In the genomic region with DNA sequence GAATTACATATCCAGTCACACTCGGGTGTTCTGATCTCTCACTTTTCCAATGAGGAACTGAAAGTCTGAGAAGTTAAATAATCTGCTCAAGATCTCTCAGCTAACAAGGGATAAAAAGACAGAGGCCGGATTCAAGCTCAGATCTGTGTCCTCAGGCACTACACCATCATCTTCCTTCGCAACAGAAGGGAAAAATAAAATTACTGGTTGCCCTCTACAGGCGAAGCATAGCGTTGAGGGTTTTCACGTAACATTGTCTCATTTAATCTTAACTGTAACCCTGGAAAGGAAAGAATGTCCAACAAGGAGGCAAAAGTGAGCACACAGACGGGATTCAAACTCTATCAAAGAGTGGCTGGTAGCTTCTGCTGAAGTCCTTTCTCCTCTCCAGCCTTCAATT, we compare ENCODE assay signal across 9 cellular contexts.
A peak's percentile ranks its signal among the peaks of the same experiment; 100 is the strongest.
DNase-seq lines count a peak whose midpoint lies in the region; ATAC-seq and TF ChIP-seq lines count a peak whose summit lies in the region.
"Had no signal": no experiment of that assay in that cellular context is flagged by ENCODE, and none has a peak within 500 bp of the region (broad histone marks: within the 10 kb centered on the region; RNA-seq: fewer than 3 reads in every experiment).

No MANE protein-coding gene starts in this region.

- H2AFZ ChIP-seq in mesenchymal stem cell (ENCODE audit: low read depth, low read length) = no peak overlapping the region

- H3K27me3 ChIP-seq in mesenchymal stem cell (ENCODE audit: control insufficient read depth in 1 of 2, insufficient read depth in 1 of 2, low read length in 2 of 2) = peaks cover 11 to 42% of the 10 kb centered on the region in 2 experiments

- H3K9ac ChIP-seq in mesenchymal stem cell (ENCODE audit: low read length) = no peak overlapping the region

- H2BK5ac ChIP-seq in mesenchymal stem cell (ENCODE audit: low read depth, low read length, poor library complexity, severe bottlenecking) = no peak overlapping the region

- CTCF ChIA-PET in activated CD8-positive, alpha-beta memory T cell treated with anti-CD3 and anti-CD28 coated beads, Interleukin-2, amount 10 ng/mL, durations not matched to agents 7 days and 5 days (lab: Charles Lee) = interaction anchor here (0.7 kb wide), 1 partner anchor 460 kb away, joined by 3 read pairs; no protein-coding TSS in a partner anchor

- no peaks in the 10 kb centered on the region for H3K4me1 Mint-ChIP-seq in activated CD8-positive, alpha-beta memory T cell treated with anti-CD3 and anti-CD28 coated beads, Interleukin-2, amount 10 ng/mL, durations not matched to agents 7 days and 5 days

- H4K8ac ChIP-seq in mesenchymal stem cell (ENCODE audit: low read length) = no peak overlapping the region

- H3K27ac ChIP-seq in mesenchymal stem cell (ENCODE audit: low read length, poor library complexity, severe bottlenecking) = no peak overlapping the region

- H2BK15ac ChIP-seq in mesenchymal stem cell (ENCODE audit: low read depth, poor library complexity, severe bottlenecking) = no peak overlapping the region

- no peak overlapping the region for H2AK5ac ChIP-seq in mesenchymal stem cell (ENCODE audit: low read length, severe bottlenecking)

- H3K14ac ChIP-seq in mesenchymal stem cell (ENCODE audit: low read length in 2 of 2) = no peak overlapping the region

- no peak overlapping the region for H2BK120ac ChIP-seq in mesenchymal stem cell (ENCODE audit: low read depth, low read length)

- ATAC-seq in activated CD8-positive, alpha-beta memory T cell treated with anti-CD3 and anti-CD28 coated beads, Interleukin-2, amount 10 ng/mL, durations not matched to agents 7 days and 5 days = no peak
- ATAC-seq in GM18520 (IDR thresholded peaks at IDR 0.05; ENCODE audit: unreplicated experiment) (no peak), GM18870 (IDR thresholded peaks at IDR 0.05; ENCODE audit: unreplicated experiment) (no peak)
- ATAC-seq: sciatic nerve had no signal

- H3K4me2 ChIP-seq in mesenchymal stem cell (ENCODE audit: low read length, poor library complexity, severe bottlenecking) = no peak overlapping the region

- no peaks in the 10 kb centered on the region for H3K4me1 ChIP-seq in mesenchymal stem cell (ENCODE audit: control insufficient read depth, insufficient read depth, low read depth, low read length)

- H3K4me3 Mint-ChIP-seq in activated CD8-positive, alpha-beta memory T cell treated with anti-CD3 and anti-CD28 coated beads, Interleukin-2, amount 10 ng/mL, durations not matched to agents 7 days and 5 days = no peak overlapping the region

- no peak overlapping the region for H3K4ac ChIP-seq in mesenchymal stem cell (ENCODE audit: low read depth in 1 of 2, low read length in 2 of 2)

- no peaks in the 10 kb centered on the region for H3K79me1 ChIP-seq in mesenchymal stem cell (replicated peaks; ENCODE audit: low read length, poor library complexity, severe bottlenecking)

- H3K23ac ChIP-seq in mesenchymal stem cell (ENCODE audit: low read length in 2 of 2) = no peak overlapping the region

- H3K9me3 ChIP-seq in mesenchymal stem cell (ENCODE audit: control insufficient read depth, low read length) = no peaks in the 10 kb centered on the region

- peak; percentile 41 for TF ChIP-seq CTCF in astrocyte of the spinal cord (IDR thresholded peaks at IDR 0.05; ENCODE audit: low read depth, low read length)

- H3K27ac Mint-ChIP-seq in activated CD8-positive, alpha-beta memory T cell treated with anti-CD3 and anti-CD28 coated beads, Interleukin-2, amount 10 ng/mL, durations not matched to agents 7 days and 5 days = no peak overlapping the region

- no peaks in the 10 kb centered on the region for H3K36me3 Mint-ChIP-seq in activated CD8-positive, alpha-beta memory T cell treated with anti-CD3 and anti-CD28 coated beads, Interleukin-2, amount 10 ng/mL, durations not matched to agents 7 days and 5 days

- in situ Hi-C loops in astrocyte of the spinal cord (cut with HindIII; ENCODE audit: low sequenced_read_pairs) = no loop called here

- no peak overlapping the region for H2BK12ac ChIP-seq in mesenchymal stem cell (ENCODE audit: low read length in 2 of 2)

- H3K27me3 Mint-ChIP-seq in activated CD8-positive, alpha-beta memory T cell treated with anti-CD3 and anti-CD28 coated beads, Interleukin-2, amount 10 ng/mL, durations not matched to agents 7 days and 5 days = peaks cover 12% of the 10 kb centered on the region

- H3K4me3 ChIP-seq in astrocyte of the spinal cord (ENCODE audit: low read depth, low read length) (no peak overlapping the region), mesenchymal stem cell (ENCODE audit: insufficient read depth in 1 of 2, low read depth in 1 of 2, low read length in 2 of 2) (no peak overlapping the region)

- DNase-seq in DMS114 treated with DMSO at 0.1 percent for 48 hours (lab: John Stamatoyannopoulos, UW; ENCODE audit: unreplicated experiment) (peak; percentile 8), M059J (ENCODE audit: low read depth) (peak; percentile 48), astrocyte of the spinal cord (ENCODE audit: low read depth, low spot score) (no peak), mesenchymal stem cell (peak; percentile 5)
- no peak for DNase-seq in activated CD8-positive, alpha-beta memory T cell treated with anti-CD3 and anti-CD28 coated beads, Interleukin-2, amount 10 ng/mL, durations not matched to agents 7 days and 5 days
- DNase-seq in activated effector memory CD4-positive, alpha-beta T cell treated with Interleukin-2 at 50 U/mL for 16 hours = no peak

- H3K9me3 Mint-ChIP-seq in activated CD8-positive, alpha-beta memory T cell treated with anti-CD3 and anti-CD28 coated beads, Interleukin-2, amount 10 ng/mL, durations not matched to agents 7 days and 5 days (ENCODE audit: low read depth) = no peaks in the 10 kb centered on the region

- no peak overlapping the region for H3K18ac ChIP-seq in mesenchymal stem cell (ENCODE audit: low read depth in 1 of 2, low read length in 2 of 2)

- 33% methylated on average over 6 of the region's 7 CpGs for WGBS in mesenchymal stem cell

- no peak overlapping the region for H4K91ac ChIP-seq in mesenchymal stem cell (ENCODE audit: low read length)

- H3K36me3 ChIP-seq in mesenchymal stem cell (ENCODE audit: control insufficient read depth in 1 of 2, insufficient read depth in 2 of 2, low read depth in 1 of 2, low read length in 2 of 2) = no peaks in the 10 kb centered on the region

Comparison
In these comparisons a context has a peak if more than half of its experiments do, and no peak if none do; other contexts are left out.
1. DNase-seq: peak in DMS114 treated with DMSO at 0.1 percent for 48 hours (single experiment), M059J (single experiment) and mesenchymal stem cell (single experiment); none in astrocyte of the spinal cord (single experiment), activated CD8-positive, alpha-beta memory T cell treated with anti-CD3 and anti-CD28 coated beads, Interleukin-2, amount 10 ng/mL, durations not matched to agents 7 days and 5 days (single experiment) and activated effector memory CD4-positive, alpha-beta T cell treated with Interleukin-2 at 50 U/mL for 16 hours (single experiment).